ENCODE assay signal across 1 cellular context in the genomic region with DNA sequence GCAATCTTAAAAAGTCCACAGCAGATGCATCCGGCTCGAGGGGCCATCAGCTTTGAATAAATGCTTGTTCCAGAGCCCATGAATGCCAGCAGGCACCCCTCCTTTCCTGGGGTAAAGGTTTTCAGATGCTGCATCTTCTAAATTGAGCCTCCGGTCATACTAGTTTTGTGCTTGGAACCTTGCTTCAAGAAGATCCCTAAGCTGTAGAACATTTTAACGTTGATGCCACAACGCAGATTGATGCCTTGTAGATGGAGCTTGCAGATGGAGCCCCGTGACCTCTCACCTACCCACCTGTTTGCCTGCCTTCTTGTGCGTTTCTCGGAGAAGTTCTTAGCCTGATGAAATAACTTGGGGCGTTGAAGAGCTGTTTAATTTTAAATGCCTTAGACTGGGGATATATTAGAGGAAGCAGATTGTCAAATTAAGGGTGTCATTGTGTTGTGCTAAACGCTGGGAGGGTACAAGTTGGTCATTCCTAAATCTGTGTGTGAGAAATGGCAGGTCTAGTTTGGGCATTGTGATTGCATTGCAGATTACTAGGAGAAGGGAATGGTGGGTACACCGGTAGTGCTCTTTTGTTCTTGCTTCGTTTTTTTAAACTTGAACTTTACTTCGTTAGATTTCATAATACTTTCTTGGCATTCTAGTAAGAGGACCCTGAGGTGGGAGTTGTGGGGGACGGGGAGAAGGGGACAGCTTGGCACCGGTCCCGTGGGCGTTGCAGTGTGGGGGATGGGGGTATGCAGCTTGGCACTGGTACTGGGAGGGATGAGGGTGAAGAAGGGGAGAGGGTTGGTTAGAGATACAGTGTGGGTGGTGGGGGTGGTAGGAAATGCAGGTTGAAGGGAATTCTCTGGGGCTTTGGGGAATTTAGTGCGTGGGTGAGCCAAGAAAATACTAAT.
TF ChIP-seq lines count a peak whose summit lies in the region.

No MANE protein-coding gene starts in this region.

TF ChIP-seq in K562, 482 proteins besides CTCF, POLR2A, EP300 and RAD21 (continued from another document and continues in another):
- TF ChIP-seq, protein P1, sequence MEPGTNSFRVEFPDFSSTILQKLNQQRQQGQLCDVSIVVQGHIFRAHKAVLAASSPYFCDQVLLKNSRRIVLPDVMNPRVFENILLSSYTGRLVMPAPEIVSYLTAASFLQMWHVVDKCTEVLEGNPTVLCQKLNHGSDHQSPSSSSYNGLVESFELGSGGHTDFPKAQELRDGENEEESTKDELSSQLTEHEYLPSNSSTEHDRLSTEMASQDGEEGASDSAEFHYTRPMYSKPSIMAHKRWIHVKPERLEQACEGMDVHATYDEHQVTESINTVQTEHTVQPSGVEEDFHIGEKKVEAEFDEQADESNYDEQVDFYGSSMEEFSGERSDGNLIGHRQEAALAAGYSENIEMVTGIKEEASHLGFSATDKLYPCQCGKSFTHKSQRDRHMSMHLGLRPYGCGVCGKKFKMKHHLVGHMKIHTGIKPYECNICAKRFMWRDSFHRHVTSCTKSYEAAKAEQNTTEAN (CRISPR knock-in tag; IDR thresholded peaks at IDR 0.05), result no peak; the same call in 1 of the 2 replicates
- TF ChIP-seq, protein P2, sequence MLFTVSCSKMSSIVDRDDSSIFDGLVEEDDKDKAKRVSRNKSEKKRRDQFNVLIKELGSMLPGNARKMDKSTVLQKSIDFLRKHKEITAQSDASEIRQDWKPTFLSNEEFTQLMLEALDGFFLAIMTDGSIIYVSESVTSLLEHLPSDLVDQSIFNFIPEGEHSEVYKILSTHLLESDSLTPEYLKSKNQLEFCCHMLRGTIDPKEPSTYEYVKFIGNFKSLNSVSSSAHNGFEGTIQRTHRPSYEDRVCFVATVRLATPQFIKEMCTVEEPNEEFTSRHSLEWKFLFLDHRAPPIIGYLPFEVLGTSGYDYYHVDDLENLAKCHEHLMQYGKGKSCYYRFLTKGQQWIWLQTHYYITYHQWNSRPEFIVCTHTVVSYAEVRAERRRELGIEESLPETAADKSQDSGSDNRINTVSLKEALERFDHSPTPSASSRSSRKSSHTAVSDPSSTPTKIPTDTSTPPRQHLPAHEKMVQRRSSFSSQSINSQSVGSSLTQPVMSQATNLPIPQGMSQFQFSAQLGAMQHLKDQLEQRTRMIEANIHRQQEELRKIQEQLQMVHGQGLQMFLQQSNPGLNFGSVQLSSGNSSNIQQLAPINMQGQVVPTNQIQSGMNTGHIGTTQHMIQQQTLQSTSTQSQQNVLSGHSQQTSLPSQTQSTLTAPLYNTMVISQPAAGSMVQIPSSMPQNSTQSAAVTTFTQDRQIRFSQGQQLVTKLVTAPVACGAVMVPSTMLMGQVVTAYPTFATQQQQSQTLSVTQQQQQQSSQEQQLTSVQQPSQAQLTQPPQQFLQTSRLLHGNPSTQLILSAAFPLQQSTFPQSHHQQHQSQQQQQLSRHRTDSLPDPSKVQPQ (CRISPR knock-in tag; IDR thresholded peaks at IDR 0.05; ENCODE audit: borderline replicate concordance), result no peak
- TF ChIP-seq, protein P3, sequence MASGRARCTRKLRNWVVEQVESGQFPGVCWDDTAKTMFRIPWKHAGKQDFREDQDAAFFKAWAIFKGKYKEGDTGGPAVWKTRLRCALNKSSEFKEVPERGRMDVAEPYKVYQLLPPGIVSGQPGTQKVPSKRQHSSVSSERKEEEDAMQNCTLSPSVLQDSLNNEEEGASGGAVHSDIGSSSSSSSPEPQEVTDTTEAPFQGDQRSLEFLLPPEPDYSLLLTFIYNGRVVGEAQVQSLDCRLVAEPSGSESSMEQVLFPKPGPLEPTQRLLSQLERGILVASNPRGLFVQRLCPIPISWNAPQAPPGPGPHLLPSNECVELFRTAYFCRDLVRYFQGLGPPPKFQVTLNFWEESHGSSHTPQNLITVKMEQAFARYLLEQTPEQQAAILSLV (tag; IDR thresholded peaks at IDR 0.05), result no peak
- TF ChIP-seq NFATC3 (IDR thresholded peaks at IDR 0.05) (peak; percentile 37; the same call in 1 of the 2 replicates), LCOR (CRISPR knock-in tag; IDR thresholded peaks at IDR 0.05) (peak; percentile 85), ZEB2 (IDR thresholded peaks at IDR 0.05) (no peak), EGR1 (conservative IDR thresholded peaks at IDR 0.05) (peak; percentile 88), BRF1 (IDR thresholded peaks at IDR 0.05; ENCODE audit: borderline replicate concordance, extremely low read depth, insufficient read length) (no peak), PHTF2 (CRISPR knock-in tag; IDR thresholded peaks at IDR 0.05) (peak; percentile 86), ZNF165 (CRISPR knock-in tag; IDR thresholded peaks at IDR 0.05; ENCODE audit: borderline replicate concordance) (no peak), ZNF507 (tag; conservative IDR thresholded peaks at IDR 0.05) (no peak)
- TF ChIP-seq, protein P4, sequence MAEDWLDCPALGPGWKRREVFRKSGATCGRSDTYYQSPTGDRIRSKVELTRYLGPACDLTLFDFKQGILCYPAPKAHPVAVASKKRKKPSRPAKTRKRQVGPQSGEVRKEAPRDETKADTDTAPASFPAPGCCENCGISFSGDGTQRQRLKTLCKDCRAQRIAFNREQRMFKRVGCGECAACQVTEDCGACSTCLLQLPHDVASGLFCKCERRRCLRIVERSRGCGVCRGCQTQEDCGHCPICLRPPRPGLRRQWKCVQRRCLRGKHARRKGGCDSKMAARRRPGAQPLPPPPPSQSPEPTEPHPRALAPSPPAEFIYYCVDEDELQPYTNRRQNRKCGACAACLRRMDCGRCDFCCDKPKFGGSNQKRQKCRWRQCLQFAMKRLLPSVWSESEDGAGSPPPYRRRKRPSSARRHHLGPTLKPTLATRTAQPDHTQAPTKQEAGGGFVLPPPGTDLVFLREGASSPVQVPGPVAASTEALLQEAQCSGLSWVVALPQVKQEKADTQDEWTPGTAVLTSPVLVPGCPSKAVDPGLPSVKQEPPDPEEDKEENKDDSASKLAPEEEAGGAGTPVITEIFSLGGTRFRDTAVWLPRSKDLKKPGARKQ (CRISPR knock-in tag; IDR thresholded peaks at IDR 0.05), result no peak
- TF ChIP-seq, protein P5, sequence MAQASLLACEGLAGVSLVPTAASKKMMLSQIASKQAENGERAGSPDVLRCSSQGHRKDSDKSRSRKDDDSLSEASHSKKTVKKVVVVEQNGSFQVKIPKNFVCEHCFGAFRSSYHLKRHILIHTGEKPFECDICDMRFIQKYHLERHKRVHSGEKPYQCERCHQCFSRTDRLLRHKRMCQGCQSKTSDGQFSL (CRISPR knock-in tag; IDR thresholded peaks at IDR 0.05), result 0 out of 2 replicates have a peak, but pooled peaks have one; percentile 8
- TF ChIP-seq, protein P5 (tag; IDR thresholded peaks at IDR 0.05), result no peak
- TF ChIP-seq, protein P6, sequence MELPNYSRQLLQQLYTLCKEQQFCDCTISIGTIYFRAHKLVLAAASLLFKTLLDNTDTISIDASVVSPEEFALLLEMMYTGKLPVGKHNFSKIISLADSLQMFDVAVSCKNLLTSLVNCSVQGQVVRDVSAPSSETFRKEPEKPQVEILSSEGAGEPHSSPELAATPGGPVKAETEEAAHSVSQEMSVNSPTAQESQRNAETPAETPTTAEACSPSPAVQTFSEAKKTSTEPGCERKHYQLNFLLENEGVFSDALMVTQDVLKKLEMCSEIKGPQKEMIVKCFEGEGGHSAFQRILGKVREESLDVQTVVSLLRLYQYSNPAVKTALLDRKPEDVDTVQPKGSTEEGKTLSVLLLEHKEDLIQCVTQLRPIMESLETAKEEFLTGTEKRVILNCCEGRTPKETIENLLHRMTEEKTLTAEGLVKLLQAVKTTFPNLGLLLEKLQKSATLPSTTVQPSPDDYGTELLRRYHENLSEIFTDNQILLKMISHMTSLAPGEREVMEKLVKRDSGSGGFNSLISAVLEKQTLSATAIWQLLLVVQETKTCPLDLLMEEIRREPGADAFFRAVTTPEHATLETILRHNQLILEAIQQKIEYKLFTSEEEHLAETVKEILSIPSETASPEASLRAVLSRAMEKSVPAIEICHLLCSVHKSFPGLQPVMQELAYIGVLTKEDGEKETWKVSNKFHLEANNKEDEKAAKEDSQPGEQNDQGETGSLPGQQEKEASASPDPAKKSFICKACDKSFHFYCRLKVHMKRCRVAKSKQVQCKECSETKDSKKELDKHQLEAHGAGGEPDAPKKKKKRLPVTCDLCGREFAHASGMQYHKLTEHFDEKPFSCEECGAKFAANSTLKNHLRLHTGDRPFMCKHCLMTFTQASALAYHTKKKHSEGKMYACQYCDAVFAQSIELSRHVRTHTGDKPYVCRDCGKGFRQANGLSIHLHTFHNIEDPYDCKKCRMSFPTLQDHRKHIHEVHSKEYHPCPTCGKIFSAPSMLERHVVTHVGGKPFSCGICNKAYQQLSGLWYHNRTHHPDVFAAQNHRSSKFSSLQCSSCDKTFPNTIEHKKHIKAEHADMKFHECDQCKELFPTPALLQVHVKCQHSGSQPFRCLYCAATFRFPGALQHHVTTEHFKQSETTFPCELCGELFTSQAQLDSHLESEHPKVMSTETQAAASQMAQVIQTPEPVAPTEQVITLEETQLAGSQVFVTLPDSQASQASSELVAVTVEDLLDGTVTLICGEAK (IDR thresholded peaks at IDR 0.05), result no peak
- TF ChIP-seq, protein P6 (CRISPR knock-in tag; IDR thresholded peaks at IDR 0.05), result no peak; the same call in 1 of the 2 replicates
- TF ChIP-seq, protein P7, sequence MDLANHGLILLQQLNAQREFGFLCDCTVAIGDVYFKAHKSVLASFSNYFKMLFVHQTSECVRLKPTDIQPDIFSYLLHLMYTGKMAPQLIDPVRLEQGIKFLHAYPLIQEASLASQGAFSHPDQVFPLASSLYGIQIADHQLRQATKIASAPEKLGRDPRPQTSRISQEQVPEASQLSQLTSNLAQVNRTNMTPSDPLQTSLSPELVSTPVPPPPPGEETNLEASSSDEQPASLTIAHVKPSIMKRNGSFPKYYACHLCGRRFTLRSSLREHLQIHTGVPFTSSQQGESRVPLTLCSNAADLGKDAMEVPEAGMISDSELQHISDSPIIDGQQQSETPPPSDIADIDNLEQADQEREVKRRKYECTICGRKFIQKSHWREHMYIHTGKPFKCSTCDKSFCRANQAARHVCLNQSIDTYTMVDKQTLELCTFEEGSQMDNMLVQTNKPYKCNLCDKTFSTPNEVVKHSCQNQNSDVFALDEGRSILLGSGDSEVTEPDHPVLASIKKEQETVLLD (IDR thresholded peaks at IDR 0.05), result no peak
- TF ChIP-seq, protein P8, sequence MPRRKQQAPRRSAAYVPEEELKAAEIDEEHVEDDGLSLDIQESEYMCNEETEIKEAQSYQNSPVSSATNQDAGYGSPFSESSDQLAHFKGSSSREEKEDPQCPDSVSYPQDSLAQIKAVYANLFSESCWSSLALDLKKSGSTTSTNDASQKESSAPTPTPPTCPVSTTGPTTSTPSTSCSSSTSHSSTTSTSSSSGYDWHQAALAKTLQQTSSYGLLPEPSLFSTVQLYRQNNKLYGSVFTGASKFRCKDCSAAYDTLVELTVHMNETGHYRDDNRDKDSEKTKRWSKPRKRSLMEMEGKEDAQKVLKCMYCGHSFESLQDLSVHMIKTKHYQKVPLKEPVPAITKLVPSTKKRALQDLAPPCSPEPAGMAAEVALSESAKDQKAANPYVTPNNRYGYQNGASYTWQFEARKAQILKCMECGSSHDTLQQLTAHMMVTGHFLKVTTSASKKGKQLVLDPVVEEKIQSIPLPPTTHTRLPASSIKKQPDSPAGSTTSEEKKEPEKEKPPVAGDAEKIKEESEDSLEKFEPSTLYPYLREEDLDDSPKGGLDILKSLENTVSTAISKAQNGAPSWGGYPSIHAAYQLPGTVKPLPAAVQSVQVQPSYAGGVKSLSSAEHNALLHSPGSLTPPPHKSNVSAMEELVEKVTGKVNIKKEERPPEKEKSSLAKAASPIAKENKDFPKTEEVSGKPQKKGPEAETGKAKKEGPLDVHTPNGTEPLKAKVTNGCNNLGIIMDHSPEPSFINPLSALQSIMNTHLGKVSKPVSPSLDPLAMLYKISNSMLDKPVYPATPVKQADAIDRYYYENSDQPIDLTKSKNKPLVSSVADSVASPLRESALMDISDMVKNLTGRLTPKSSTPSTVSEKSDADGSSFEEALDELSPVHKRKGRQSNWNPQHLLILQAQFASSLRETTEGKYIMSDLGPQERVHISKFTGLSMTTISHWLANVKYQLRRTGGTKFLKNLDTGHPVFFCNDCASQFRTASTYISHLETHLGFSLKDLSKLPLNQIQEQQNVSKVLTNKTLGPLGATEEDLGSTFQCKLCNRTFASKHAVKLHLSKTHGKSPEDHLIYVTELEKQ (CRISPR knock-in tag; IDR thresholded peaks at IDR 0.05), result no peak
- TF ChIP-seq, protein P9, sequence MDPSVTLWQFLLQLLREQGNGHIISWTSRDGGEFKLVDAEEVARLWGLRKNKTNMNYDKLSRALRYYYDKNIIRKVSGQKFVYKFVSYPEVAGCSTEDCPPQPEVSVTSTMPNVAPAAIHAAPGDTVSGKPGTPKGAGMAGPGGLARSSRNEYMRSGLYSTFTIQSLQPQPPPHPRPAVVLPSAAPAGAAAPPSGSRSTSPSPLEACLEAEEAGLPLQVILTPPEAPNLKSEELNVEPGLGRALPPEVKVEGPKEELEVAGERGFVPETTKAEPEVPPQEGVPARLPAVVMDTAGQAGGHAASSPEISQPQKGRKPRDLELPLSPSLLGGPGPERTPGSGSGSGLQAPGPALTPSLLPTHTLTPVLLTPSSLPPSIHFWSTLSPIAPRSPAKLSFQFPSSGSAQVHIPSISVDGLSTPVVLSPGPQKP (CRISPR knock-in tag; IDR thresholded peaks at IDR 0.05), result no peak
- TF ChIP-seq, protein P10, sequence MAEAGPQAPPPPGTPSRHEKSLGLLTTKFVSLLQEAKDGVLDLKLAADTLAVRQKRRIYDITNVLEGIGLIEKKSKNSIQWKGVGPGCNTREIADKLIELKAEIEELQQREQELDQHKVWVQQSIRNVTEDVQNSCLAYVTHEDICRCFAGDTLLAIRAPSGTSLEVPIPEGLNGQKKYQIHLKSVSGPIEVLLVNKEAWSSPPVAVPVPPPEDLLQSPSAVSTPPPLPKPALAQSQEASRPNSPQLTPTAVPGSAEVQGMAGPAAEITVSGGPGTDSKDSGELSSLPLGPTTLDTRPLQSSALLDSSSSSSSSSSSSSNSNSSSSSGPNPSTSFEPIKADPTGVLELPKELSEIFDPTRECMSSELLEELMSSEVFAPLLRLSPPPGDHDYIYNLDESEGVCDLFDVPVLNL (CRISPR knock-in tag; IDR thresholded peaks at IDR 0.05; ENCODE audit: low read depth), result no peak
